In the genomic region with DNA sequence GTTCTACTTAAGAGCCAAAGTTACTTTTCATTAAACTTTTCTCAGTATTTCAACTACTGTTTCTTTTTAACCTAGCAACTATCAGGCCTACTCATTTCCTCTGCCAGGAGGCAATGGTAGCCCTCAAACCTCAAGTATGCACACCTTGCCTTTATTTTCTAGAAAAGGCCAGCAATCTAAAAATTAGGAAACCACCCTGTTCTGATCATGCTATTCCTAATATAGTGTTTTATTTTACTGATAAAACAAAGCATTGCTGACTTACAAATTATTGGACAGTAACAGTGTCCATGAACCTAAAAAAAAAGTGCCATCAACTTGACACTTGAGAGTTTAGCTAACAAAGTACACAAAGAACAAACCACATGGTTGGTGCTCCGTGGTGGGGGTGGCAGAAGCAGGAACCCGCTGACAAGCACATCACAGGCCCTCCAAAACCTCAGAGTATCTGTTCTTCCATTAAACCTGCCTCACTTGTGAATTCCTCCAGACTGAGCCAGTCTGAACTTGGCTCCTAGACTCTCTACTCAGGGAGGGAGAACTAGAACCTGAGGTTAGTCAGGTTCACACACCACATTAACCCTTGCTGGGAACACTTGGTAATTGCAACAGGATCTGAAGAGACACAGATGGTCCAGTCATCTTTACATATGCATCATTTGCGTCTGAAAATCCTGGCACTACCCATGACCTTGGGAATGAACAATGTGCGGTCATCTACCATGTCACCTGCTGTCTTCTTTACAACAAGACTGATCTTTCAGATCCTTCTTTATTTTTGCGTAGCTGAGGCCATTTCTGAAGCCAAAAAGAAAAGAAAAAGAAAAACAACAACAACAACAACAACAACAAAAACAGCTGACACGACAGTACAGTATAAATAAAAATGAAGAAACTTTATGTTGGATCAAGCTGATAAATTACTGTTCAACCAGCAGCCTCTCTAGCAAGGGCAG, we compare ENCODE assay signal across 8 cellular contexts. TPM values are rescaled to one million over a fixed set of nuclear protein-coding genes. Genes with fewer than 3 reads are reported as not detected.
DNase-seq lines count a peak whose midpoint lies in the region; ATAC-seq, FAIRE-seq and TF ChIP-seq lines count a peak whose summit lies in the region.

No MANE protein-coding gene starts in this region.

- H3K36me3 Mint-ChIP-seq in natural killer cell treated with Interleukin-12 subunit alpha and Interleukin-12 subunit beta and Interleukin-15 and Interleukin-18, amount 100 ng/mL, for 72 hours = no peaks in the 10 kb centered on the region

- H3K4me3 Mint-ChIP-seq in natural killer cell treated with Interleukin-12 subunit alpha and Interleukin-12 subunit beta and Interleukin-15 and Interleukin-18, amount 100 ng/mL, for 72 hours = peak overlapping the region; percentile 76

- peak in 1 of 2 experiments; percentile 18; a peak in 1 of 4 replicates for TF ChIP-seq EP300 in SK-N-SH (IDR thresholded peaks at IDR 0.05; ENCODE audit: borderline replicate concordance in 1 of 2, low read depth in 1 of 2, low read length in 1 of 2)
- no peak for TF ChIP-seq EP300 in K562 (IDR thresholded peaks at IDR 0.05; ENCODE audit: low read length)

- H2AFZ ChIP-seq in SK-N-SH (ENCODE audit: low read depth) = no peak overlapping the region
- H2AFZ ChIP-seq in K562 (ENCODE audit: low read depth, low read length) = no peak overlapping the region

- CTCF ChIA-PET in SK-N-SH (lab: Yijun Ruan, JAX) (interaction anchor here (0.9 to 1.1 kb wide), 2 partner anchors 57 to 89 kb away, joined by 3 read pairs; no protein-coding TSS in a partner anchor), K562 (lab: Yijun Ruan, JAX; ENCODE audit: low intra/inter-chr PET ratio) (no interaction called here)

- H3K9ac ChIP-seq in SK-N-SH (peak overlapping the region; percentile 48), K562 (ENCODE audit: insufficient read depth in 1 of 2, low read depth in 2 of 2, low read length in 2 of 2) (peak overlapping the region; percentile 54 to 73; a peak in 3 of 4 replicates)

- in situ Hi-C loops in K562 (cut with MboI) = no loop called here

- no peaks in the 10 kb centered on the region for H3K9me2 ChIP-seq in SK-N-SH

- H3K4me1 Mint-ChIP-seq in natural killer cell treated with Interleukin-12 subunit alpha and Interleukin-12 subunit beta and Interleukin-15 and Interleukin-18, amount 100 ng/mL, for 72 hours (ENCODE audit: low read depth in 2 of 2) = peaks cover 75 to 89% of the 10 kb centered on the region in 2 donors

- peak; percentile 45 for DNase-seq in CD1c-positive myeloid dendritic cell (ENCODE audit: extremely low spot score)
- no peak for DNase-seq in H54 (ENCODE audit: insufficient read length, low spot score)
- DNase-seq in SK-N-SH = no peak
- peak in 3 of 4 experiments; percentile 45 to 51 (median 45) for DNase-seq in K562 (ENCODE audit: extremely low read depth in 1 of 4, low spot score in 3 of 4)
- peak; percentile 72 for DNase-seq in natural killer cell treated with Interleukin-12 subunit alpha and Interleukin-12 subunit beta and Interleukin-15 and Interleukin-18, amount 100 ng/mL, for 72 hours (ENCODE audit: low spot score)
- no peak for DNase-seq in GM12892 (ENCODE audit: insufficient read length)
- DNase-seq in hippocampal formation (lab: John Stamatoyannopoulos, UW) = no peak
- no peak for DNase-seq in NCI-H187 treated with DMSO at 0.1 percent for 48 hours (lab: John Stamatoyannopoulos, UW)

- no peaks in the 10 kb centered on the region for H3K36me3 ChIP-seq in SK-N-SH (replicated peaks in 1 of 2; ENCODE audit: control insufficient read depth in 1 of 2, insufficient read depth in 2 of 2, low read length in 1 of 2)
- peaks cover 20% of the 10 kb centered on the region; the same call in 1 of the 3 replicates for H3K36me3 ChIP-seq in K562 (ENCODE audit: control insufficient read depth, insufficient read depth, low read length)

- no peak for TF ChIP-seq CTCF in SK-N-SH (IDR thresholded peaks at IDR 0.05)
- TF ChIP-seq CTCF in K562 (IDR thresholded peaks at IDR 0.05 in 2 of 3, conservative IDR thresholded peaks at IDR 0.05 in 1 of 3; ENCODE audit: insufficient read depth in 2 of 3, low read depth in 1 of 3, low read length in 3 of 3) = no peak

- TF ChIP-seq POLR2A in H54 (IDR thresholded peaks at IDR 0.05; ENCODE audit: low read depth, low read length) (no peak), K562 (conservative IDR thresholded peaks at IDR 0.05) (no peak), GM12892 (IDR thresholded peaks at IDR 0.05; ENCODE audit: low read depth, low read length) (no peak)

- BruUV-seq in K562 (replicated peaks; lab: Mats Ljungman, UMichigan) = no TSS peak

- POLR2A ChIA-PET in SK-N-SH (lab: Yijun Ruan, JAX) (no interaction called here), K562 (lab: Yijun Ruan, JAX) (interaction anchor here (0.6 to 3.3 kb wide), 6 partner anchors 10 to 269 kb away, joined by 3 to 21 read pairs (median 10); no protein-coding TSS in a partner anchor)

- H4K20me1 ChIP-seq in SK-N-SH (ENCODE audit: insufficient read depth) = no peaks in the 10 kb centered on the region
- no peaks in the 10 kb centered on the region; the same call in 1 of the 2 replicates for H4K20me1 ChIP-seq in K562 (replicated peaks; ENCODE audit: control insufficient read depth, insufficient read depth, low read length)

- peak; percentile 18 for ATAC-seq in K562
- peak; percentile 50 to 53 for ATAC-seq in natural killer cell treated with Interleukin-12 subunit alpha and Interleukin-12 subunit beta and Interleukin-15 and Interleukin-18, amount 100 ng/mL, for 72 hours

- intact Hi-C loops in K562 (cut with micrococcal nuclease) = loop anchor here (2.0 to 5.0 kb wide), 2 partner anchors 16 to 65 kb away; no protein-coding TSS in a partner anchor

- H3K4me3 ChIP-seq in SK-N-SH (ENCODE audit: low read depth in 2 of 2, low read length in 1 of 2) (no peak overlapping the region), K562 (no peak overlapping the region)

- H3K27ac Mint-ChIP-seq in natural killer cell treated with Interleukin-12 subunit alpha and Interleukin-12 subunit beta and Interleukin-15 and Interleukin-18, amount 100 ng/mL, for 72 hours = peak overlapping the region; percentile 97 to 99

- no peaks in the 10 kb centered on the region for H3K27me3 Mint-ChIP-seq in natural killer cell treated with Interleukin-12 subunit alpha and Interleukin-12 subunit beta and Interleukin-15 and Interleukin-18, amount 100 ng/mL, for 72 hours

- peak; percentile 68 for FAIRE-seq in H54 (lab: Jason Lieb, UNC)
- no peak for FAIRE-seq in K562 (lab: Jason Lieb, UNC)
- FAIRE-seq in GM12892 (lab: Jason Lieb, UNC) = no peak

- no peaks in the 10 kb centered on the region for H3K27me3 ChIP-seq in SK-N-SH (ENCODE audit: insufficient read depth)
- H3K27me3 ChIP-seq in K562 (ENCODE audit: control insufficient read depth in 2 of 2, insufficient read depth in 2 of 2, low read length in 2 of 2) = no peaks in the 10 kb centered on the region

- peaks cover 85% of the 10 kb centered on the region for H3K79me2 ChIP-seq in SK-N-SH (ENCODE audit: insufficient read depth)
- H3K79me2 ChIP-seq in K562 (ENCODE audit: control insufficient read depth, insufficient read depth, low read length) = peaks cover 100% of the 10 kb centered on the region

- H3K9me3 ChIP-seq in SK-N-SH (no peaks in the 10 kb centered on the region), K562 (replicated peaks; ENCODE audit: control insufficient read depth, insufficient read depth, low read depth, low read length) (no peaks in the 10 kb centered on the region)

- TF ChIP-seq RAD21 in SK-N-SH (IDR thresholded peaks at IDR 0.05; ENCODE audit: low read length) = no peak
- TF ChIP-seq RAD21 in K562 (CRISPR knock-in tag; conservative IDR thresholded peaks at IDR 0.05 in 1 of 2, IDR thresholded peaks at IDR 0.05 in 1 of 2) = no peak

- no peaks in the 10 kb centered on the region for H3K9me1 ChIP-seq in K562 (ENCODE audit: control insufficient read depth, insufficient read depth, low read length)

- H3F3A ChIP-seq in SK-N-SH (replicated peaks; ENCODE audit: insufficient read depth) = peaks cover 31% of the 10 kb centered on the region

- peak overlapping the region; percentile 62 for H3K4me2 ChIP-seq in SK-N-SH
- peak overlapping the region; percentile 81 for H3K4me2 ChIP-seq in K562 (ENCODE audit: insufficient read depth, low read length)

- peaks cover 27 to 30% of the 10 kb centered on the region in 2 experiments for H3K4me1 ChIP-seq in SK-N-SH (ENCODE audit: control insufficient read depth in 1 of 2, insufficient read depth in 2 of 2, low read depth in 1 of 2, low read length in 1 of 2)
- peaks cover 30 to 71% of the 10 kb centered on the region in 2 experiments for H3K4me1 ChIP-seq in K562 (replicated peaks in 1 of 2; ENCODE audit: control insufficient read depth in 2 of 2, insufficient read depth in 2 of 2, low read length in 2 of 2)

- H3K27ac ChIP-seq in SK-N-SH (ENCODE audit: low read depth in 2 of 2, low read length in 1 of 2) = peak overlapping the region; percentile 36 to 85
- peak overlapping the region; percentile 91 for H3K27ac ChIP-seq in K562 (ENCODE audit: extremely low read depth, low read depth, low read length)

- no peaks in the 10 kb centered on the region for H3K9me3 Mint-ChIP-seq in natural killer cell treated with Interleukin-12 subunit alpha and Interleukin-12 subunit beta and Interleukin-15 and Interleukin-18, amount 100 ng/mL, for 72 hours

- WGBS in SK-N-SH (ENCODE audit: low lambda C conversion rate) = 66% methylated on average over 6 of the region's 6 CpGs
- WGBS in K562 (ENCODE audit: insufficient coverage, low coverage, missing lambda C conversion rate) = 13% methylated on average over 6 of the region's 6 CpGs

RNA-seq across cellular contexts. Expression of a gene that starts 31.9 kb away (rescaled TPM):
- polyA plus RNA-seq in SK-N-SH (2012; rRNA removed) (10.8 and 10.9 TPM in 2 replicates), K562 (2011; rRNA removed) (29.8 and 35.6 TPM in 2 replicates), K562 (2014; fragmentation: Illumina TruSeq; extraction: Trizol) (65.2 and 69.1 TPM in 2 replicates), K562 (2014; fragmentation: Nextera tagmentation; extraction: Ambion mirVana) (10 to 100 TPM; 64.8 to 87.2 TPM), K562 (2014; rRNA removed) (47.1 and 49.5 TPM in 2 replicates)
- 13.3 and 16.6 TPM in 2 replicates for polyA plus RNA-seq in SK-N-SH (2012; cell fraction: cytosol; rRNA removed)
- 5.2 and 8.9 TPM in 2 replicates for polyA plus RNA-seq in SK-N-SH (2012; cell fraction: nucleus; rRNA removed)
- 31.6 and 61.2 TPM in 2 replicates for total RNA-seq in K562 (2011; cell fraction: chromatin; rRNA removed; ENCODE audit: low replicate concordance)
- 22.7 and 26.6 TPM in 2 replicates for total RNA-seq in K562 (2011; cell fraction: nucleolus; rRNA removed)
- 30.2 and 39.5 TPM in 2 replicates for total RNA-seq in K562 (2011; cell fraction: nucleoplasm; rRNA removed)
- total RNA-seq in K562 (2014; rRNA removed) (61.5 and 75.1 TPM in 2 replicates), K562 (2014; rRNA removed; fragmentation: Illumina TruSeq; extraction: Trizol) (73.5 and 95.8 TPM in 2 replicates), K562 (2015; rRNA removed; fragmentation: Illumina TruSeq; extraction: Trizol) (110 and 117 TPM in 2 replicates), K562 (2021) (56.4 and 71.9 TPM in 2 replicates)
- 14.8 and 25.0 TPM in 2 replicates for polyA plus RNA-seq in K562 (2011; cell fraction: cytosol; rRNA removed)
- polyA plus RNA-seq in K562 (2011; cell fraction: nucleus; rRNA removed) = 17.2 and 23.1 TPM in 2 replicates
- 39.4 and 42.5 TPM in 2 replicates for polyA plus RNA-seq in K562 (2012)
- 62.2 and 65.1 TPM in 2 replicates for polyA minus RNA-seq in K562 (2011; rRNA and poly(A)+ RNA removed)
- 37.1 and 39.1 TPM in 2 replicates for polyA minus RNA-seq in K562 (2011; cell fraction: cytosol; rRNA and poly(A)+ RNA removed)
- polyA minus RNA-seq in K562 (2011; cell fraction: nucleus; rRNA and poly(A)+ RNA removed) = 21.7 and 45.1 TPM in 2 replicates
- total RNA-seq in natural killer cell treated with Interleukin-12 subunit alpha and Interleukin-12 subunit beta and Interleukin-15 and Interleukin-18, amount 100 ng/mL, for 72 hours = 100 to 1,000 TPM; 149 to 152 TPM
- 66.0 TPM for polyA plus RNA-seq in GM12892 (2012; ENCODE audit: missing spikeins)

Comparison
In these comparisons a context has a peak if more than half of its experiments do, and no peak if none do; other contexts are left out.
1. DNase-seq: peak in CD1c-positive myeloid dendritic cell (single experiment), K562 (3 of 4) and natural killer cell treated with Interleukin-12 subunit alpha and Interleukin-12 subunit beta and Interleukin-15 and Interleukin-18, amount 100 ng/mL, for 72 hours (single experiment); none in H54 (single experiment), SK-N-SH (single experiment), GM12892 (single experiment), hippocampal formation (0 of 2) and NCI-H187 treated with DMSO at 0.1 percent for 48 hours (single experiment).